Comparison of ENCODE assay signal across 8 cellular contexts in genomic region chr11:127003260-127003981, GRCh38. TPM values are rescaled to one million over a fixed set of nuclear protein-coding genes. Genes with fewer than 3 reads are reported as not detected.
DNase-seq lines count a peak whose midpoint lies in the region; ATAC-seq and TF ChIP-seq lines count a peak whose summit lies in the region.

No MANE protein-coding gene starts in this region.

- H3K18ac ChIP-seq in neuronal stem cell (ENCODE audit: low read length) = peak overlapping the region; percentile 94

- H2AFZ ChIP-seq in neuronal stem cell (ENCODE audit: low read length) = peak overlapping the region; percentile 80

- peak overlapping the region; percentile 40 for H2AK5ac ChIP-seq in neuronal stem cell (ENCODE audit: low read depth, low read length)

- no peaks in the 10 kb centered on the region for H3K9me3 ChIP-seq in esophagus muscularis mucosa
- no peaks in the 10 kb centered on the region for H3K9me3 ChIP-seq in neuronal stem cell (replicated peaks in 1 of 2; ENCODE audit: control insufficient read depth in 2 of 2, insufficient read depth in 1 of 2, low read depth in 1 of 2, low read length in 2 of 2)

- intact Hi-C loops in esophagus muscularis mucosa (cut with DNase I) = no loop called here

- peak overlapping the region; percentile 74 for H3K9ac ChIP-seq in neuronal stem cell (ENCODE audit: low read depth, low read length, poor library complexity)

- H3K4me1 ChIP-seq in esophagus muscularis mucosa (peaks cover 11 to 28% (median 21%) of the 10 kb centered on the region in 4 donors), neuronal stem cell (ENCODE audit: control insufficient read depth in 2 of 2, insufficient read depth in 1 of 2, low read depth in 1 of 2, low read length in 2 of 2) (peaks cover 3 to 11% of the 10 kb centered on the region in 2 donors)

- no peak overlapping the region for H3K27ac Mint-ChIP-seq in activated T-cell treated with anti-CD3 and anti-CD28 coated beads, Interleukin-2, amount 50 U/mL, for 24 hours
- H3K27ac Mint-ChIP-seq in activated CD8-positive, alpha-beta memory T cell treated with anti-CD3 and anti-CD28 coated beads, Interleukin-2, amount 10 ng/mL, durations not matched to agents 7 days and 5 days = no peak overlapping the region

- 5% methylated on average over 7 of the region's 62 CpGs for WGBS in esophagus muscularis mucosa
- no CpG with 5 or more reads among the region's 62 CpGs for WGBS in neuronal stem cell (ENCODE audit: extremely low coverage in 2 of 2, insufficient read length in 2 of 2, insufficient replicate concordance in 1 of 2), 2 donors

- CTCF ChIA-PET in activated CD8-positive, alpha-beta memory T cell treated with anti-CD3 and anti-CD28 coated beads, Interleukin-2, amount 10 ng/mL, durations not matched to agents 7 days and 5 days (lab: Charles Lee) = no interaction called here

- no peak overlapping the region for H3K4ac ChIP-seq in neuronal stem cell (ENCODE audit: low read length)

- H2BK120ac ChIP-seq in neuronal stem cell (ENCODE audit: low read depth, low read length) = no peak overlapping the region

- H3K4me3 Mint-ChIP-seq in activated T-cell treated with anti-CD3 and anti-CD28 coated beads, Interleukin-2, amount 50 U/mL, for 24 hours = no peak overlapping the region
- H3K4me3 Mint-ChIP-seq in activated CD8-positive, alpha-beta memory T cell treated with anti-CD3 and anti-CD28 coated beads, Interleukin-2, amount 10 ng/mL, durations not matched to agents 7 days and 5 days = no peak overlapping the region

- no peaks in the 10 kb centered on the region for H3K36me3 Mint-ChIP-seq in activated T-cell treated with anti-CD3 and anti-CD28 coated beads, Interleukin-2, amount 50 U/mL, for 24 hours (ENCODE audit: low read depth)
- H3K36me3 Mint-ChIP-seq in activated CD8-positive, alpha-beta memory T cell treated with anti-CD3 and anti-CD28 coated beads, Interleukin-2, amount 10 ng/mL, durations not matched to agents 7 days and 5 days = no peaks in the 10 kb centered on the region

- H4K8ac ChIP-seq in neuronal stem cell (ENCODE audit: low read depth, low read length) = peak overlapping the region; percentile 83

- H3K14ac ChIP-seq in neuronal stem cell (ENCODE audit: low read length) = no peak overlapping the region

- peaks cover 3% of the 10 kb centered on the region for H3K4me1 Mint-ChIP-seq in activated T-cell treated with anti-CD3 and anti-CD28 coated beads, Interleukin-2, amount 50 U/mL, for 24 hours (ENCODE audit: low read depth)
- no peaks in the 10 kb centered on the region for H3K4me1 Mint-ChIP-seq in activated CD8-positive, alpha-beta memory T cell treated with anti-CD3 and anti-CD28 coated beads, Interleukin-2, amount 10 ng/mL, durations not matched to agents 7 days and 5 days

- H3K9me3 Mint-ChIP-seq in activated T-cell treated with anti-CD3 and anti-CD28 coated beads, Interleukin-2, amount 50 U/mL, for 24 hours = no peaks in the 10 kb centered on the region
- no peaks in the 10 kb centered on the region for H3K9me3 Mint-ChIP-seq in activated CD8-positive, alpha-beta memory T cell treated with anti-CD3 and anti-CD28 coated beads, Interleukin-2, amount 10 ng/mL, durations not matched to agents 7 days and 5 days (ENCODE audit: low read depth)

- H3K23ac ChIP-seq in neuronal stem cell (ENCODE audit: low read depth, low read length, poor library complexity) = no peak overlapping the region

- no peak for TF ChIP-seq POLR2A in esophagus muscularis mucosa (IDR thresholded peaks at IDR 0.05; ENCODE audit: low read depth)

- H2BK5ac ChIP-seq in neuronal stem cell (ENCODE audit: low read length) = no peak overlapping the region

- no peaks in the 10 kb centered on the region for H3K79me1 ChIP-seq in neuronal stem cell (ENCODE audit: low read depth, low read length)

- no peak overlapping the region for H4K91ac ChIP-seq in neuronal stem cell (ENCODE audit: low read depth, low read length, poor library complexity)

- no peak for TF ChIP-seq EP300 in esophagus muscularis mucosa (IDR thresholded peaks at IDR 0.05)

- ATAC-seq in GM18861 (IDR thresholded peaks at IDR 0.05; ENCODE audit: unreplicated experiment) = no peak
- ATAC-seq in GM21423 (IDR thresholded peaks at IDR 0.05; ENCODE audit: unreplicated experiment) = no peak
- ATAC-seq in activated CD8-positive, alpha-beta memory T cell treated with anti-CD3 and anti-CD28 coated beads, Interleukin-2, amount 10 ng/mL, durations not matched to agents 7 days and 5 days = no peak

- no peak for TF ChIP-seq CTCF in esophagus muscularis mucosa (IDR thresholded peaks at IDR 0.05)

- H3K36me3 ChIP-seq in esophagus muscularis mucosa = no peaks in the 10 kb centered on the region
- no peaks in the 10 kb centered on the region for H3K36me3 ChIP-seq in neuronal stem cell (replicated peaks in 1 of 2; ENCODE audit: control insufficient read depth in 2 of 2, insufficient read depth in 2 of 2, low read length in 2 of 2)

- peaks cover 34% of the 10 kb centered on the region for H3K27me3 Mint-ChIP-seq in activated T-cell treated with anti-CD3 and anti-CD28 coated beads, Interleukin-2, amount 50 U/mL, for 24 hours
- peaks cover 18% of the 10 kb centered on the region for H3K27me3 Mint-ChIP-seq in activated CD8-positive, alpha-beta memory T cell treated with anti-CD3 and anti-CD28 coated beads, Interleukin-2, amount 10 ng/mL, durations not matched to agents 7 days and 5 days

- no peak overlapping the region for H3K27ac ChIP-seq in esophagus muscularis mucosa (replicated peaks in 1 of 4)
- H3K27ac ChIP-seq in neuronal stem cell (replicated peaks; ENCODE audit: low read length) = peak overlapping the region; percentile 54

- H2BK12ac ChIP-seq in neuronal stem cell (ENCODE audit: low read length) = peak overlapping the region; percentile 42

- peak overlapping the region; percentile 33 to 49 (median 39) for H3K4me3 ChIP-seq in esophagus muscularis mucosa
- H3K4me3 ChIP-seq in neuronal stem cell (ENCODE audit: low read length in 2 of 2) = peak overlapping the region in 1 of 2 donors; percentile 77

- H2BK15ac ChIP-seq in neuronal stem cell (ENCODE audit: low read length) = peak overlapping the region; percentile 41

- DNase-seq in activated T-cell treated with anti-CD3 and anti-CD28 coated beads, Interleukin-2, amount 50 U/mL, for 24 hours = peak; percentile 30
- DNase-seq in activated T-cell treated with anti-CD3 and anti-CD28 coated beads, Interleukin-2, amount 50 U/mL, for 1 hour = no peak
- peak; percentile 87 to 98 for DNase-seq in NCI-H526 (lab: John Stamatoyannopoulos, UW)
- no peak for DNase-seq in esophagus muscularis mucosa (ENCODE audit: extremely low spot score)
- DNase-seq in neuronal stem cell (ENCODE audit: low spot score) = peak; percentile 79
- no peak for DNase-seq in activated CD8-positive, alpha-beta memory T cell treated with anti-CD3 and anti-CD28 coated beads, Interleukin-2, amount 10 ng/mL, durations not matched to agents 7 days and 5 days

- H3K27me3 ChIP-seq in esophagus muscularis mucosa (peaks cover 0 to 81% (median 35%) of the 10 kb centered on the region in 4 donors), neuronal stem cell (ENCODE audit: control insufficient read depth in 3 of 3, insufficient read depth in 3 of 3, low read depth in 1 of 3, low read length in 3 of 3) (peaks cover 3 to 71% (median 27%) of the 10 kb centered on the region in 3 experiments)

- peak overlapping the region; percentile 75 for H3K4me2 ChIP-seq in neuronal stem cell (ENCODE audit: insufficient read depth, low read length, poor library complexity, severe bottlenecking)

RNA-seq across cellular contexts. Expression of gene KIRREL3, which starts 2.9 kb away (rescaled TPM):
- total RNA-seq in esophagus muscularis mucosa = 1 to 10 TPM; 1.7 to 6.5 (median 3.1) TPM
- 1.2 TPM for polyA plus RNA-seq in neuronal stem cell (2013, experiment 1 of 2)
- polyA plus RNA-seq in neuronal stem cell (2013, experiment 2 of 2) = 1.4 TPM
- not detected for total RNA-seq in activated CD8-positive, alpha-beta memory T cell treated with anti-CD3 and anti-CD28 coated beads, Interleukin-2, amount 10 ng/mL, durations not matched to agents 7 days and 5 days

Comparison
In these comparisons a context has a peak if more than half of its experiments do, and no peak if none do; other contexts are left out.
1. DNase-seq: peak in activated T-cell treated with anti-CD3 and anti-CD28 coated beads, Interleukin-2, amount 50 U/mL, for 24 hours (single experiment), NCI-H526 (2 of 2) and neuronal stem cell (single experiment); none in activated T-cell treated with anti-CD3 and anti-CD28 coated beads, Interleukin-2, amount 50 U/mL, for 1 hour (single experiment), esophagus muscularis mucosa (single experiment) and activated CD8-positive, alpha-beta memory T cell treated with anti-CD3 and anti-CD28 coated beads, Interleukin-2, amount 10 ng/mL, durations not matched to agents 7 days and 5 days (single experiment).